ENCODE assay signal across 11 cellular contexts in the genomic region with DNA sequence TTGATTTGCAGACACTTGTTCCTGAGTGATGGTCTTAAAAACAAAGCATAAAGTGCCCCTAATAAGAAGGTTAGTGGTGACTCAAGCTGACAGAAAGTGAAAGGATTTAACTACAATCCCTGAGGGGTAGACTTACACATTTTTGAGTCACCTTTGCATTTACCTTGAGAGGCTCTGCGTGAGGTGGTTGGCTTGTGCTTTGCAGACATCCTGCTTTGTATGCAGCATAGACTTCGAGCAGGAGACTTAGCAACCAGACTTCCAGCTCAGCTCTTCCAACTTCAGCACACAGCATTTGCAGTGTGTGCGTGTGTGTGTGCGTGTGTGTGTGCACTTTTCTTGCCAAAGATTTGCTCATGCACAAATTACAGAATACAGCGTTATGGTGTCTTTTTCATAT.
DNase-seq lines count a peak whose midpoint lies in the region; ATAC-seq and TF ChIP-seq lines count a peak whose summit lies in the region.
"Had no signal": no experiment of that assay in that cellular context is flagged by ENCODE, and none has a peak within 500 bp of the region (broad histone marks: within the 10 kb centered on the region; RNA-seq: fewer than 3 reads in every experiment).

No MANE protein-coding gene starts in this region.

- no peaks in the 10 kb centered on the region for H3K27me3 ChIP-seq in CD8-positive, alpha-beta T cell (ENCODE audit: insufficient read depth, low read length)
- H3K27me3 ChIP-seq: right atrium auricular region had no signal

- no peak for TF ChIP-seq CTCF in CD8-positive, alpha-beta T cell (IDR thresholded peaks at IDR 0.05)
- TF ChIP-seq CTCF in activated B cell treated with CpG ODN at 0.5 μM for 24 hours (IDR thresholded peaks at IDR 0.05) = no peak

- intact Hi-C loops in CD8-positive, alpha-beta T cell (cut with DNase I, micrococcal nuclease) = no loop called here
- intact Hi-C loops in activated B cell treated with CpG ODN at 0.5 μM for 24 hours (cut with micrococcal nuclease) = no loop called here
- intact Hi-C loops in activated T-helper 2 cell treated with anti-CD3 and anti-CD28 coated beads, Interferon-gamma antibody, Interleukin-2, Interleukin-4, amounts not matched to agents 10 μg/mL and 5 μg/mL and 100 μg/mL, durations not matched to agents 14 hours and 24 hours and 36 hours (cut with micrococcal nuclease) = no loop called here

- H3K27ac Mint-ChIP-seq in CD8-positive, alpha-beta T cell = no peak overlapping the region
- no peak overlapping the region for H3K27ac Mint-ChIP-seq in activated B cell treated with CpG ODN at 0.5 μM for 24 hours
- H3K27ac Mint-ChIP-seq in activated T-helper 2 cell treated with anti-CD3 and anti-CD28 coated beads, Interferon-gamma antibody, Interleukin-2, Interleukin-4, amounts not matched to agents 10 μg/mL and 5 μg/mL and 100 μg/mL, durations not matched to agents 14 hours and 24 hours and 36 hours = no peak overlapping the region

- no peaks in the 10 kb centered on the region for H3K27me3 Mint-ChIP-seq in CD8-positive, alpha-beta T cell (ENCODE audit: low read depth)
- no peaks in the 10 kb centered on the region for H3K27me3 Mint-ChIP-seq in activated B cell treated with CpG ODN at 0.5 μM for 24 hours
- no peaks in the 10 kb centered on the region for H3K27me3 Mint-ChIP-seq in activated T-helper 2 cell treated with anti-CD3 and anti-CD28 coated beads, Interferon-gamma antibody, Interleukin-2, Interleukin-4, amounts not matched to agents 10 μg/mL and 5 μg/mL and 100 μg/mL, durations not matched to agents 14 hours and 24 hours and 36 hours (ENCODE audit: low read depth)

- peaks cover 9% of the 10 kb centered on the region for H3K36me3 Mint-ChIP-seq in CD8-positive, alpha-beta T cell
- peaks cover 14% of the 10 kb centered on the region for H3K36me3 Mint-ChIP-seq in activated B cell treated with CpG ODN at 0.5 μM for 24 hours (ENCODE audit: low read depth)
- peaks cover 14% of the 10 kb centered on the region for H3K36me3 Mint-ChIP-seq in activated T-helper 2 cell treated with anti-CD3 and anti-CD28 coated beads, Interferon-gamma antibody, Interleukin-2, Interleukin-4, amounts not matched to agents 10 μg/mL and 5 μg/mL and 100 μg/mL, durations not matched to agents 14 hours and 24 hours and 36 hours (ENCODE audit: low read depth)

- peak; percentile 26 for ATAC-seq in CD8-positive, alpha-beta T cell
- ATAC-seq in GM19043 (IDR thresholded peaks at IDR 0.05; ENCODE audit: low read depth, unreplicated experiment) = peak; percentile 86
- ATAC-seq in HG02885 (IDR thresholded peaks at IDR 0.05; ENCODE audit: poor library complexity, unreplicated experiment) = peak; percentile 89
- peak; percentile 71 for ATAC-seq in activated B cell treated with CpG ODN at 0.5 μM for 24 hours (ENCODE audit: low read depth)
- ATAC-seq: left cardiac atrium had no signal

- CTCF ChIA-PET in CD8-positive, alpha-beta T cell (lab: Charles Lee) = interaction anchor here (0.6 kb wide), 1 partner anchor 153 kb away, joined by 4 read pairs; no protein-coding TSS in a partner anchor
- CTCF ChIA-PET in activated B cell treated with CpG ODN at 0.5 μM for 24 hours (lab: Charles Lee) = no interaction called here

- POLR2A ChIA-PET in CD8-positive, alpha-beta T cell (lab: Charles Lee) = interaction anchor here (1.5 kb wide), 1 partner anchor 160 kb away, joined by 6 read pairs; the partner anchor contains the start of gene TLE4
- POLR2A ChIA-PET in activated B cell treated with CpG ODN at 0.5 μM for 24 hours (lab: Charles Lee) = no interaction called here

- no peaks in the 10 kb centered on the region for H3K36me3 ChIP-seq in CD8-positive, alpha-beta T cell (ENCODE audit: insufficient read depth, low read length)
- H3K36me3 ChIP-seq: right atrium auricular region had no signal

- H3K27ac ChIP-seq in CD8-positive, alpha-beta T cell (ENCODE audit: low read depth, low read length) = no peak overlapping the region
- H3K27ac ChIP-seq: right atrium auricular region had no signal

- peaks cover 6% of the 10 kb centered on the region for H3K4me1 Mint-ChIP-seq in CD8-positive, alpha-beta T cell (ENCODE audit: low read depth)
- H3K4me1 Mint-ChIP-seq in activated B cell treated with CpG ODN at 0.5 μM for 24 hours = peaks cover 10% of the 10 kb centered on the region
- peaks cover 12% of the 10 kb centered on the region for H3K4me1 Mint-ChIP-seq in activated T-helper 2 cell treated with anti-CD3 and anti-CD28 coated beads, Interferon-gamma antibody, Interleukin-2, Interleukin-4, amounts not matched to agents 10 μg/mL and 5 μg/mL and 100 μg/mL, durations not matched to agents 14 hours and 24 hours and 36 hours (ENCODE audit: low read depth)

- no peaks in the 10 kb centered on the region for H3K9me3 Mint-ChIP-seq in CD8-positive, alpha-beta T cell
- peaks cover 7% of the 10 kb centered on the region for H3K9me3 Mint-ChIP-seq in activated B cell treated with CpG ODN at 0.5 μM for 24 hours
- peaks cover 14% of the 10 kb centered on the region for H3K9me3 Mint-ChIP-seq in activated T-helper 2 cell treated with anti-CD3 and anti-CD28 coated beads, Interferon-gamma antibody, Interleukin-2, Interleukin-4, amounts not matched to agents 10 μg/mL and 5 μg/mL and 100 μg/mL, durations not matched to agents 14 hours and 24 hours and 36 hours

- H3K4me3 Mint-ChIP-seq in CD8-positive, alpha-beta T cell = no peak overlapping the region
- H3K4me3 Mint-ChIP-seq in activated B cell treated with CpG ODN at 0.5 μM for 24 hours = no peak overlapping the region
- H3K4me3 Mint-ChIP-seq in activated T-helper 2 cell treated with anti-CD3 and anti-CD28 coated beads, Interferon-gamma antibody, Interleukin-2, Interleukin-4, amounts not matched to agents 10 μg/mL and 5 μg/mL and 100 μg/mL, durations not matched to agents 14 hours and 24 hours and 36 hours (ENCODE audit: low read depth) = no peak overlapping the region

- no peak for DNase-seq in CD8-positive, alpha-beta T cell
- DNase-seq in activated B cell treated with CpG ODN at 0.5 μM for 24 hours (no peak), UCSD-AML1 (lab: John Stamatoyannopoulos, UW; ENCODE audit: unreplicated experiment) (no peak), NAMALWA (ENCODE audit: low spot score) (no peak), NCI-H2227 treated with DMSO at 0.1 percent for 48 hours (lab: John Stamatoyannopoulos, UW) (no peak)
- no peak for DNase-seq in activated T-helper 2 cell treated with anti-CD3 and anti-CD28 coated beads, Interferon-gamma antibody, Interleukin-2, Interleukin-4, amounts not matched to agents 10 μg/mL and 5 μg/mL and 100 μg/mL, durations not matched to agents 14 hours and 24 hours and 36 hours (ENCODE audit: low spot score)
- DNase-seq: AML-193, left cardiac atrium had no signal

- no peaks in the 10 kb centered on the region for H3K9me3 ChIP-seq in CD8-positive, alpha-beta T cell (ENCODE audit: low read length)
- H3K9me3 ChIP-seq: right atrium auricular region had no signal

- no peaks in the 10 kb centered on the region for H3K4me1 ChIP-seq in CD8-positive, alpha-beta T cell (ENCODE audit: insufficient read depth, low read length)
- H3K4me1 ChIP-seq: right atrium auricular region had no signal

- no peak overlapping the region for H3K4me3 ChIP-seq in CD8-positive, alpha-beta T cell (ENCODE audit: low read depth, low read length)
- H3K4me3 ChIP-seq: right atrium auricular region had no signal

Comparison
In these comparisons a context has a peak if more than half of its experiments do, and no peak if none do; other contexts are left out.
1. ATAC-seq: peak in every context shown above with its lines; median percentile 89 in HG02885; 86 in GM19043; 71 in activated B cell treated with CpG ODN at 0.5 μM for 24 hours; 26 in CD8-positive, alpha-beta T cell.